In the genomic region with DNA sequence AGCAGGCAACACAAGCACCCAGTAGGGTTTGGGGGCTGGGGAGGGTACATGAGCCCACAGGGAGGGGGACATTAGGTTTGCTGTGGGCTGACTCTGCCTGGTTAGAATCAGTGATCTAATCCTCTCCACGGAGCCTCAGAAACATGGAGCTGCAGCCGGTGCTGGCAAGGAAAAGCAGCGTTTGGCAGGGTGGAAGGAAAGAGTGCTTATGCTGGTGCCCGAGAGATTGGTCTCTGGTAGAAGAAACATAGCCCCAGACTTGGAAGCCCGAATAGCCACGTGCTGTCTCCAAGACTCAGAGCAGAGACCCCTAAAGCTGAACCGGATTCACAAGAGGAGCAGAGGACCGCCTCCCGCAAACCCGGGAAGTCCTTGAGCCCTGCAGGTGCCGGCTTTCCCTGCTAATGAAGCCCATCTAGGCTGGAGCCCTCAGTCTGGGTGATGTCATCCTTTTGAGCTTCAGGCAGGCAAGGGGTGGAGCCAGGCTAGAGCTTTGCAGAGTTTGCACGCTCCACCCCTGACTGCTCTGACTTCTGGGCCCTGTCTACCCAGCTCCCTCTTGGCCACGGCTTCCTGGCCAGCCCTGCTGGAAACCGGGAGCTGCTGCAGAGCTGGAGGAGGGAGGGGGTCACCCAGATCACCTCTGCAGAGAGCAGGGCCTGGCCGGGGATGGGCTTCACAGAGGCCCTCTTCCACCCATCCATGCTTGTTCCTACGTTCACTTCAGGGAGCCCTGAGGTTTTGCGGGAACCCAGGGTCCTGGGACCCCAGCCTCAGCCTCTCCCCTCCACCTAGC, we compare ENCODE assay signal across 8 cellular contexts. TPM values are rescaled to one million over a fixed set of nuclear protein-coding genes. Genes with fewer than 3 reads are reported as not detected.
DNase-seq lines count a peak whose midpoint lies in the region; ATAC-seq and TF ChIP-seq lines count a peak whose summit lies in the region.

No MANE protein-coding gene starts in this region.

- H3K9me3 Mint-ChIP-seq in activated naive CD4-positive, alpha-beta T cell treated with anti-CD3 and anti-CD28 coated beads, Interleukin-2, amount 50 U/mL, for 24 hours = no peaks in the 10 kb centered on the region
- H3K9me3 Mint-ChIP-seq in neural crest cell = no peaks in the 10 kb centered on the region

- peak overlapping the region in 1 of 2 donors; percentile 40 for H3K4me3 ChIP-seq in gastroesophageal sphincter

- H3K9me3 ChIP-seq in KOPT-K1 (ENCODE audit: insufficient read depth, low read length, poor library complexity, severe bottlenecking) = no peaks in the 10 kb centered on the region
- no peaks in the 10 kb centered on the region for H3K9me3 ChIP-seq in gastroesophageal sphincter

- peaks cover 65% of the 10 kb centered on the region for H3K4me1 Mint-ChIP-seq in activated naive CD4-positive, alpha-beta T cell treated with anti-CD3 and anti-CD28 coated beads, Interleukin-2, amount 50 U/mL, for 24 hours
- peaks cover 43% of the 10 kb centered on the region for H3K4me1 Mint-ChIP-seq in neural crest cell

- DNase-seq in C1 segment of cervical spinal cord (lab: John Stamatoyannopoulos, UW) (peak in 12 of 14 donors; percentile 38 to 96 (median 63)), SHP77 treated with DMSO at 0.1 percent for 48 hours (lab: John Stamatoyannopoulos, UW) (peak; percentile 96), neural crest cell (ENCODE audit: low read depth, low spot score) (peak; percentile 56), substantia nigra (lab: John Stamatoyannopoulos, UW) (peak in 42 of 49 donors; percentile 18 to 90 (median 56))

- peaks cover 5 to 66% (median 41%) of the 10 kb centered on the region in 3 donors for H3K4me1 ChIP-seq in gastroesophageal sphincter

- TF ChIP-seq POLR2A in gastroesophageal sphincter (IDR thresholded peaks at IDR 0.05) = peak in 1 of 2 donors; percentile 14

- no peaks in the 10 kb centered on the region for H3K27me3 ChIP-seq in gastroesophageal sphincter

- peak overlapping the region; percentile 62 for H3K4me3 Mint-ChIP-seq in activated naive CD4-positive, alpha-beta T cell treated with anti-CD3 and anti-CD28 coated beads, Interleukin-2, amount 50 U/mL, for 24 hours
- peak overlapping the region; percentile 81 for H3K4me3 Mint-ChIP-seq in neural crest cell

- peak in 1 of 4 experiments; percentile 14 for TF ChIP-seq CTCF in gastroesophageal sphincter (IDR thresholded peaks at IDR 0.05)
- no peak for TF ChIP-seq CTCF in neural crest cell (conservative IDR thresholded peaks at IDR 0.05)

- WGBS in gastroesophageal sphincter (ENCODE audit: low coverage in 1 of 2), 2 donors = 0% methylated on average over 6 to 8 of the region's 17 CpGs

- no peaks in the 10 kb centered on the region for H3K36me3 Mint-ChIP-seq in activated naive CD4-positive, alpha-beta T cell treated with anti-CD3 and anti-CD28 coated beads, Interleukin-2, amount 50 U/mL, for 24 hours
- H3K36me3 Mint-ChIP-seq in neural crest cell (ENCODE audit: low read depth) = no peaks in the 10 kb centered on the region

- H3K27ac ChIP-seq in KOPT-K1 (ENCODE audit: low read depth, low read length, poor library complexity, severe bottlenecking) = peak overlapping the region; percentile 28
- H3K27ac ChIP-seq in gastroesophageal sphincter = peak overlapping the region; percentile 68 to 95 (median 86)
- peak overlapping the region; percentile 19 for H3K27ac ChIP-seq in substantia nigra (ENCODE audit: low read depth, low read length, poor library complexity, severe bottlenecking)

- no peaks in the 10 kb centered on the region for H3K36me3 ChIP-seq in KOPT-K1 (ENCODE audit: insufficient read depth, low read length)
- H3K36me3 ChIP-seq in gastroesophageal sphincter = no peaks in the 10 kb centered on the region

- ATAC-seq in GM21515 (IDR thresholded peaks at IDR 0.05; ENCODE audit: unreplicated experiment) (peak; percentile 69), gastroesophageal sphincter (peak; percentile 90)

- H3K27ac Mint-ChIP-seq in activated naive CD4-positive, alpha-beta T cell treated with anti-CD3 and anti-CD28 coated beads, Interleukin-2, amount 50 U/mL, for 24 hours = peak overlapping the region; percentile 72
- no peak overlapping the region for H3K27ac Mint-ChIP-seq in neural crest cell (ENCODE audit: unreplicated experiment)

- no peaks in the 10 kb centered on the region for H3K27me3 Mint-ChIP-seq in activated naive CD4-positive, alpha-beta T cell treated with anti-CD3 and anti-CD28 coated beads, Interleukin-2, amount 50 U/mL, for 24 hours
- peaks cover 85% of the 10 kb centered on the region for H3K27me3 Mint-ChIP-seq in neural crest cell (ENCODE audit: low read depth)

- no peak for TF ChIP-seq EP300 in gastroesophageal sphincter (IDR thresholded peaks at IDR 0.05)

RNA-seq across cellular contexts. Expression of a gene that starts 35.0 kb away (rescaled TPM):
- 100 to 1,000 TPM in 3 of 4 donors, 10 to 100 TPM in 1; 91.0 to 163 (median 104) TPM for total RNA-seq in gastroesophageal sphincter
- 98.6 and 99.9 TPM in 2 replicates for total RNA-seq in neural crest cell

Comparison
In these comparisons a context has a peak if more than half of its experiments do, and no peak if none do; other contexts are left out.
1. H3K27ac ChIP-seq: peak in every context shown above with its lines; median percentile 86 in gastroesophageal sphincter; 28 in KOPT-K1; 19 in substantia nigra.